In genomic region chr19:7925171-7925837, GRCh38 we compare ENCODE assay signal across 8 cellular contexts. TPM values are rescaled to one million over a fixed set of nuclear protein-coding genes. Genes with fewer than 3 reads are reported as not detected.
DNase-seq lines count a peak whose midpoint lies in the region; ATAC-seq and TF ChIP-seq lines count a peak whose summit lies in the region.

No MANE protein-coding gene starts in this region.

- CTCF ChIA-PET in AG04449 (lab: Yijun Ruan, JAX), result interaction anchor here (1.0 to 4.2 kb wide), 2 partner anchors 19 to 45 kb away, joined by 4 to 43 read pairs; partner anchors contain the start of gene TIMM44

- peak; percentile 96 for TF ChIP-seq CTCF in AG04449 (IDR thresholded peaks at IDR 0.05; ENCODE audit: insufficient read depth, low read length, missing control alignments)
- TF ChIP-seq CTCF in colonic mucosa (IDR thresholded peaks at IDR 0.05), result peak; percentile 66

- no peaks in the 10 kb centered on the region for H3K27me3 ChIP-seq in colonic mucosa

- POLR2A ChIA-PET in AG04449 (lab: Yijun Ruan, JAX), result no interaction called here

- no peak for ATAC-seq in HG02610 (IDR thresholded peaks at IDR 0.05; ENCODE audit: unreplicated experiment)

- no peaks in the 10 kb centered on the region for H3K36me3 ChIP-seq in colonic mucosa

- H3K27ac ChIP-seq in colonic mucosa, result no peak overlapping the region

- H3K4me3 ChIP-seq in AG04449 (ENCODE audit: low read depth, low read length) (peak overlapping the region; percentile 49), colonic mucosa (peak overlapping the region; percentile 38)

- peaks cover 6% of the 10 kb centered on the region for H3K4me1 ChIP-seq in colonic mucosa

- intact Hi-C loops in colonic mucosa (cut with DNase I), result loop anchor here (10.0 kb wide), 1 partner anchor 71 kb away; no protein-coding TSS in a partner anchor

- no peak overlapping the region for H3K9ac ChIP-seq in colonic mucosa (ENCODE audit: low read depth in 2 of 2, low read length in 2 of 2)

- no peaks in the 10 kb centered on the region for H3K9me3 ChIP-seq in colonic mucosa

- DNase-seq in AG04449 (ENCODE audit: low read depth, low spot score), result no peak
- peak; percentile 81 for DNase-seq in H4 (ENCODE audit: low spot score)
- DNase-seq in NCI-H510A treated with DMSO at 0.1 percent for 48 hours (lab: John Stamatoyannopoulos, UW), result peak; percentile 55
- peak; percentile 71 to 76 for DNase-seq in activated CD4-positive, alpha-beta T cell treated with anti-CD3 and anti-CD28 coated beads for 4 hours
- peak; percentile 71 for DNase-seq in colonic mucosa
- DNase-seq in lung microvascular endothelial cell (ENCODE audit: low read depth in 2 of 2), result peak; percentile 78 to 85
- DNase-seq in stimulated activated CD8-positive, alpha-beta memory T cell treated with anti-CD3 and anti-CD28 coated beads, Interleukin-15, amount 100 ng/mL, for 1 hour (ENCODE audit: low read depth), result peak; percentile 58

RNA-seq across cellular contexts. Expression of gene CTXN1, which starts 0.6 kb away (rescaled TPM):
- 3.6 and 11.5 TPM in 2 replicates for total RNA-seq in H4 (2014; rRNA removed; shearing (Covaris generic))
- 1 to 10 TPM; 1.5 to 4.4 TPM for total RNA-seq in colonic mucosa
- total RNA-seq in lung microvascular endothelial cell, result 1.4 and 2.0 TPM in 2 replicates

RNA-seq across cellular contexts. Expression of gene SNAPC2, which starts 5.2 kb away (rescaled TPM):
- total RNA-seq in H4 (2014; rRNA removed; shearing (Covaris generic)), result 23.5 and 27.0 TPM in 2 replicates
- 10 to 100 TPM; 13.4 to 15.4 TPM for total RNA-seq in colonic mucosa
- total RNA-seq in lung microvascular endothelial cell, result 4.4 and 4.8 TPM in 2 replicates

RNA-seq across cellular contexts. Expression of gene TGFBR3L, which starts 10.7 kb away (rescaled TPM):
- not detected in 2 replicates for total RNA-seq in H4 (2014; rRNA removed; shearing (Covaris generic))
- total RNA-seq in colonic mucosa, result not detected
- under 0.01 TPM in 1 of 2 replicates, not detected in the other for total RNA-seq in lung microvascular endothelial cell

RNA-seq across cellular contexts. Expression of gene TIMM44, which starts 18.2 kb away (rescaled TPM):
- total RNA-seq in H4 (2014; rRNA removed; shearing (Covaris generic)), result 64.9 and 86.8 TPM in 2 replicates
- total RNA-seq in colonic mucosa, result 100 to 1,000 TPM in 1 of 2 donors, 10 to 100 TPM in 1; 50.8 to 118 TPM
- 22.9 and 28.2 TPM in 2 replicates for total RNA-seq in lung microvascular endothelial cell

RNA-seq across cellular contexts. Expression of gene MAP2K7, which starts 21.6 kb away (rescaled TPM):
- total RNA-seq in H4 (2014; rRNA removed; shearing (Covaris generic)), result 2.9 and 4.2 TPM in 2 replicates
- total RNA-seq in colonic mucosa (10 to 100 TPM; 26.3 to 38.3 TPM), lung microvascular endothelial cell (6.8 and 9.9 TPM in 2 replicates)
